ENCODE assay signal across 2 cellular contexts in the genomic region with DNA sequence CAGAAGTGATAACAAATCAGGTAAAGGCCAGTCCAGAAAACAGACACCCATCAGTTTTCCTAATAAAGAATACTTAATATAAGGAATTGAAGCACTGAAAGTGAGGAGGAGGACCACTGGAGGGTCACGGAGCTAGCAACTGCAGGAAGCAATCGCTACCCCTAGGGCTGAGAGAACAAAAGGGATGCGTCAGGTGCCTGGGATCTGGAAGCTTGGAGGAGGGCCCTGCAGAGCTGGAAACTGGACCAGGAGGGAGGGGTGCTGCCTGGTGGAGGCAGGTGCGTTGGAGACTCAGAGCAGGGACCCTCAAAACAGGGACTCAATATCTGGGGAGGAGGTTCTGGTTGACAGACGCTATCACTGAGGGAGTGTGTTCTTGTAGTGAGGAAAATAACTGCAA.
TF ChIP-seq lines count a peak whose summit lies in the region.

No MANE protein-coding gene starts in this region.

TF ChIP-seq in HepG2, 621 proteins besides CTCF, POLR2A, EP300 and RAD21:
- no peak for TF ChIP-seq KDM5A (IDR thresholded peaks at IDR 0.05; ENCODE audit: borderline replicate concordance, low read length)
- no peak for TF ChIP-seq ZNF431 (CRISPR knock-in tag; IDR thresholded peaks at IDR 0.05; ENCODE audit: borderline replicate concordance, low read depth)
- TF ChIP-seq, protein P1, sequence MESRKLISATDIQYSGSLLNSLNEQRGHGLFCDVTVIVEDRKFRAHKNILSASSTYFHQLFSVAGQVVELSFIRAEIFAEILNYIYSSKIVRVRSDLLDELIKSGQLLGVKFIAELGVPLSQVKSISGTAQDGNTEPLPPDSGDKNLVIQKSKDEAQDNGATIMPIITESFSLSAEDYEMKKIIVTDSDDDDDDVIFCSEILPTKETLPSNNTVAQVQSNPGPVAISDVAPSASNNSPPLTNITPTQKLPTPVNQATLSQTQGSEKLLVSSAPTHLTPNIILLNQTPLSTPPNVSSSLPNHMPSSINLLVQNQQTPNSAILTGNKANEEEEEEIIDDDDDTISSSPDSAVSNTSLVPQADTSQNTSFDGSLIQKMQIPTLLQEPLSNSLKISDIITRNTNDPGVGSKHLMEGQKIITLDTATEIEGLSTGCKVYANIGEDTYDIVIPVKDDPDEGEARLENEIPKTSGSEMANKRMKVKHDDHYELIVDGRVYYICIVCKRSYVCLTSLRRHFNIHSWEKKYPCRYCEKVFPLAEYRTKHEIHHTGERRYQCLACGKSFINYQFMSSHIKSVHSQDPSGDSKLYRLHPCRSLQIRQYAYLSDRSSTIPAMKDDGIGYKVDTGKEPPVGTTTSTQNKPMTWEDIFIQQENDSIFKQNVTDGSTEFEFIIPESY (CRISPR knock-in tag; IDR thresholded peaks at IDR 0.05): peak; percentile 48; the same call in 1 of the 2 replicates

TF ChIP-seq in IMR-90, 13 proteins besides CTCF, POLR2A, EP300 and RAD21:
- no peak for TF ChIP-seq MXI1 (IDR thresholded peaks at IDR 0.05; ENCODE audit: borderline replicate concordance, low read depth, low read length)
- TF ChIP-seq FOS (IDR thresholded peaks at IDR 0.05; ENCODE audit: low read depth, low read length): no peak
- TF ChIP-seq MAFK (IDR thresholded peaks at IDR 0.05; ENCODE audit: low read depth, low read length): no peak
- TF ChIP-seq CEBPB (IDR thresholded peaks at IDR 0.05; ENCODE audit: low read depth, low read length): no peak
- TF ChIP-seq, protein P2, sequence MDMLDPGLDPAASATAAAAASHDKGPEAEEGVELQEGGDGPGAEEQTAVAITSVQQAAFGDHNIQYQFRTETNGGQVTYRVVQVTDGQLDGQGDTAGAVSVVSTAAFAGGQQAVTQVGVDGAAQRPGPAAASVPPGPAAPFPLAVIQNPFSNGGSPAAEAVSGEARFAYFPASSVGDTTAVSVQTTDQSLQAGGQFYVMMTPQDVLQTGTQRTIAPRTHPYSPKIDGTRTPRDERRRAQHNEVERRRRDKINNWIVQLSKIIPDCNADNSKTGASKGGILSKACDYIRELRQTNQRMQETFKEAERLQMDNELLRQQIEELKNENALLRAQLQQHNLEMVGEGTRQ (IDR thresholded peaks at IDR 0.05; ENCODE audit: low read depth, low read length): no peak
- no peak for TF ChIP-seq BHLHE40 (IDR thresholded peaks at IDR 0.05; ENCODE audit: low read depth, low read length)
- TF ChIP-seq RFX5 (IDR thresholded peaks at IDR 0.05; ENCODE audit: low read depth, low read length): no peak
- TF ChIP-seq SMC3 (IDR thresholded peaks at IDR 0.05; ENCODE audit: low read depth, low read length): no peak
- no peak for TF ChIP-seq CHD1 (IDR thresholded peaks at IDR 0.05; ENCODE audit: low read depth, low read length)
- TF ChIP-seq RCOR1 (IDR thresholded peaks at IDR 0.05; ENCODE audit: insufficient replicate concordance, low read length): no peak
- TF ChIP-seq, protein P3, sequence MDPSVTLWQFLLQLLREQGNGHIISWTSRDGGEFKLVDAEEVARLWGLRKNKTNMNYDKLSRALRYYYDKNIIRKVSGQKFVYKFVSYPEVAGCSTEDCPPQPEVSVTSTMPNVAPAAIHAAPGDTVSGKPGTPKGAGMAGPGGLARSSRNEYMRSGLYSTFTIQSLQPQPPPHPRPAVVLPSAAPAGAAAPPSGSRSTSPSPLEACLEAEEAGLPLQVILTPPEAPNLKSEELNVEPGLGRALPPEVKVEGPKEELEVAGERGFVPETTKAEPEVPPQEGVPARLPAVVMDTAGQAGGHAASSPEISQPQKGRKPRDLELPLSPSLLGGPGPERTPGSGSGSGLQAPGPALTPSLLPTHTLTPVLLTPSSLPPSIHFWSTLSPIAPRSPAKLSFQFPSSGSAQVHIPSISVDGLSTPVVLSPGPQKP (IDR thresholded peaks at IDR 0.05; ENCODE audit: borderline replicate concordance, low read depth, low read length): no peak
- TF ChIP-seq NFE2L2 (IDR thresholded peaks at IDR 0.05; ENCODE audit: low read depth, low read length): no peak
- TF ChIP-seq MAZ (IDR thresholded peaks at IDR 0.05; ENCODE audit: borderline replicate concordance, low read depth, low read length): no peak
